In the genomic region with DNA sequence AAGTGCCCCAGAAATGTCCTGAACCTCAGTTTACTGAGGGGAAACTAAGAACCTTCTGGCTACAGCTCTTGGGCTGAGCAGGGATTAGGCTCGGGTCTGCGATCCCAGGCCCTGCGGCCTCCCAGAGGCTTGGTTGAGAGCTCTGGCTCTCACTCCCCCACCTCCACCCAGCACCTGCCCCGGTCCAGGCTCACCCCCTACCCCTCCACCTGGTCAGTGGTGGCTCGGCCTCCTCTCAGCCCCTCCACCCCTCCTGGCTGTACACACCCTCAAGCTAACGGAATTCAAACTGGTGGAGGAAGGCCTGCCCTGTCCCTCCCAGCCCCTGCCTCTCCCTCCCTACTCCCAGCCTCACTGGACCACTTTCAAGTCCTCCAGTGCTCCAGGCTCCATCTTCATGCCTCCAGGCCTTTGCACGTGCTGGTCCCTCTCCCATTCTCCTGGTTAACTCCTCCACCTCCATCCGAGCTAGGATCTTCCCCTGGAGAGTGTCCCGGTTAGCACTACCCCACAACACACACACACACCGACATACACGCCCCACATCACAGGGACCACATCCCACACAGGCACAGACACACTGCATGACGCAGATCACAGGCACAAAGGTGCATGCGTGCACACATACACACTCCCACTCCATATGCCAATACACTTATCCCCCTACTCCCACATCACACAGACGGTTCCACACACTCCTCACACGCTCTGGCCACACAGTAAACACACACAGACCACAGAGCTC, we compare ENCODE assay signal across 8 cellular contexts.
DNase-seq lines count a peak whose midpoint lies in the region; ATAC-seq and FAIRE-seq lines count a peak whose summit lies in the region.

No MANE protein-coding gene starts in this region.

- H3K9me3 ChIP-seq in right cardiac atrium (ENCODE audit: control insufficient read depth, low read length) (no peaks in the 10 kb centered on the region), small intestine (ENCODE audit: control insufficient read depth, low read depth) (no peaks in the 10 kb centered on the region)

- H3K4me1 ChIP-seq in right cardiac atrium (ENCODE audit: control insufficient read depth, insufficient read depth, low read length), result peaks cover 22% of the 10 kb centered on the region
- peaks cover 2 to 6% of the 10 kb centered on the region in 2 donors for H3K4me1 ChIP-seq in small intestine (ENCODE audit: control insufficient read depth in 2 of 2, insufficient read depth in 1 of 2, low read depth in 1 of 2, low read length in 1 of 2)

- no peaks in the 10 kb centered on the region for H3K27me3 ChIP-seq in right cardiac atrium (ENCODE audit: control insufficient read depth, insufficient read depth)
- no peaks in the 10 kb centered on the region for H3K27me3 ChIP-seq in small intestine (ENCODE audit: control insufficient read depth in 2 of 2, insufficient read depth in 2 of 2, low read length in 2 of 2)

- intact Hi-C loops in right cardiac atrium (cut with DNase I), result loop anchor here (5.0 to 10.0 kb wide), 8 partner anchors 115 to 355 kb away; partner anchors contain the start of gene IER5L (in 2 of the 4)

- WGBS in right cardiac atrium, result 34% methylated on average over 15 of the region's 15 CpGs
- WGBS in small intestine, 3 donors, result 48 to 64% (median 50%) methylated on average over 15 of the region's 15 CpGs

- FAIRE-seq in RCC 7860 (lab: Jason Lieb, UNC), result no peak
- FAIRE-seq in small intestine (lab: Jason Lieb, UNC), result no peak
- no peak for FAIRE-seq in frontal cortex (lab: Jason Lieb, UNC)

- peak; percentile 1 to 11 for ATAC-seq in right cardiac atrium
- no peak for ATAC-seq in GM21717 (IDR thresholded peaks at IDR 0.05; ENCODE audit: unreplicated experiment)

- H3K36me3 ChIP-seq in small intestine (ENCODE audit: control insufficient read depth in 2 of 2, insufficient read depth in 2 of 2, low read length in 2 of 2), result no peaks in the 10 kb centered on the region

- H3K4me3 ChIP-seq in right cardiac atrium (ENCODE audit: low read length), result peak overlapping the region; percentile 40
- H3K4me3 ChIP-seq in small intestine (ENCODE audit: low read depth in 1 of 2, low read length in 2 of 2), result peak overlapping the region in 1 of 2 donors; percentile 61

- peaks cover 56% of the 10 kb centered on the region for H3K4me1 Mint-ChIP-seq in activated naive CD4-positive, alpha-beta T cell treated with anti-CD3 and anti-CD28 coated beads, Interleukin-2, amount 50 U/mL, for 24 hours

- H3K27me3 Mint-ChIP-seq in activated naive CD4-positive, alpha-beta T cell treated with anti-CD3 and anti-CD28 coated beads, Interleukin-2, amount 50 U/mL, for 24 hours, result no peaks in the 10 kb centered on the region

- peak overlapping the region; percentile 90 for H3K4me3 Mint-ChIP-seq in activated naive CD4-positive, alpha-beta T cell treated with anti-CD3 and anti-CD28 coated beads, Interleukin-2, amount 50 U/mL, for 24 hours

- DNase-seq in RCC 7860 (ENCODE audit: low spot score), result peak; percentile 20
- peak; percentile 57 to 79 (median 76) for DNase-seq in right cardiac atrium
- DNase-seq in small intestine, result no peak
- no peak for DNase-seq in GF-D8 (lab: John Stamatoyannopoulos, UW)
- DNase-seq in frontal cortex (ENCODE audit: low spot score in 2 of 2), result no peak
- DNase-seq in SK-N-DZ (ENCODE audit: low spot score), result no peak

- no peaks in the 10 kb centered on the region for H3K9me3 Mint-ChIP-seq in activated naive CD4-positive, alpha-beta T cell treated with anti-CD3 and anti-CD28 coated beads, Interleukin-2, amount 50 U/mL, for 24 hours

- no peaks in the 10 kb centered on the region for H3K36me3 Mint-ChIP-seq in activated naive CD4-positive, alpha-beta T cell treated with anti-CD3 and anti-CD28 coated beads, Interleukin-2, amount 50 U/mL, for 24 hours

- H3K27ac Mint-ChIP-seq in activated naive CD4-positive, alpha-beta T cell treated with anti-CD3 and anti-CD28 coated beads, Interleukin-2, amount 50 U/mL, for 24 hours, result peak overlapping the region; percentile 97

- H3K27ac ChIP-seq in right cardiac atrium (ENCODE audit: low read length) (peak overlapping the region; percentile 97), small intestine (ENCODE audit: low read depth in 1 of 2, low read length in 1 of 2) (peak overlapping the region; percentile 12 to 98)

Comparison
In these comparisons a context has a peak if more than half of its experiments do, and no peak if none do; other contexts are left out.
1. DNase-seq: peak in RCC 7860 (single experiment) and right cardiac atrium (3 of 3); none in small intestine (single experiment), GF-D8 (single experiment), frontal cortex (0 of 2) and SK-N-DZ (single experiment).